Comparison of ENCODE assay signal across 8 cellular contexts in genomic region chr9:127981559-127982121, GRCh38. TPM values are rescaled to one million over a fixed set of nuclear protein-coding genes. Genes with fewer than 3 reads are reported as not detected.
A peak's percentile ranks its signal among the peaks of the same experiment; 100 is the strongest.
DNase-seq lines count a peak whose midpoint lies in the region; ATAC-seq, FAIRE-seq and TF ChIP-seq lines count a peak whose summit lies in the region.

No MANE protein-coding gene starts in this region.

- H3K4me1 Mint-ChIP-seq in activated naive CD8-positive, alpha-beta T cell treated with anti-CD3 and anti-CD28 coated beads for 36 hours: peaks cover 39% of the 10 kb centered on the region

- DNase-seq in activated CD4-positive, CD25-positive, alpha-beta regulatory T cell treated with anti-CD3 and anti-CD28 coated beads, Interleukin-2, amount 50 U/mL, for 72 hours: peak; percentile 36
- peak; percentile 65 for DNase-seq in activated naive CD8-positive, alpha-beta T cell treated with anti-CD3 and anti-CD28 coated beads for 36 hours
- DNase-seq in kidney: no peak
- no peak for DNase-seq in suprapubic skin (ENCODE audit: low spot score in 2 of 2)
- no peak for DNase-seq in germinal center (ENCODE audit: low spot score)
- no peak for DNase-seq in sciatic nerve (ENCODE audit: low spot score)
- no peak for DNase-seq in HEK293T (ENCODE audit: extremely low spot score)

- CTCF ChIA-PET in HEK293T (lab: Yijun Ruan, JAX): interaction anchor here (0.7 to 1.4 kb wide), 3 partner anchors 18 to 53 kb away, joined by 3 to 4 read pairs (median 3); no protein-coding TSS in a partner anchor

- H3K27ac ChIP-seq in kidney (ENCODE audit: low read depth in 2 of 2, low read length in 2 of 2) (peak overlapping the region; percentile 92 to 93), suprapubic skin (peak overlapping the region; percentile 96)

- H3K9me3 ChIP-seq in kidney (ENCODE audit: control insufficient read depth in 1 of 2, low read length in 2 of 2) (no peaks in the 10 kb centered on the region), suprapubic skin (no peaks in the 10 kb centered on the region)

- peaks cover 21 to 22% of the 10 kb centered on the region in 2 donors for H3K4me1 ChIP-seq in kidney (ENCODE audit: control insufficient read depth in 1 of 2, insufficient read depth in 1 of 2, low read depth in 1 of 2, low read length in 2 of 2)
- H3K4me1 ChIP-seq in suprapubic skin: peaks cover 50% of the 10 kb centered on the region

- no peak for TF ChIP-seq CTCF in kidney (IDR thresholded peaks at IDR 0.05; ENCODE audit: borderline replicate concordance, extremely low read depth, insufficient read depth)
- no peak for TF ChIP-seq CTCF in suprapubic skin (IDR thresholded peaks at IDR 0.05)

- no peak for TF ChIP-seq EP300 in suprapubic skin (IDR thresholded peaks at IDR 0.05)

- no peak for TF ChIP-seq POLR2A in suprapubic skin (IDR thresholded peaks at IDR 0.05)

- H3K4me3 Mint-ChIP-seq in activated naive CD8-positive, alpha-beta T cell treated with anti-CD3 and anti-CD28 coated beads for 36 hours: peak overlapping the region; percentile 87

- H3K4me3 ChIP-seq in kidney (ENCODE audit: low read length in 2 of 2): peak overlapping the region; percentile 73 to 76
- peak overlapping the region; percentile 91 for H3K4me3 ChIP-seq in suprapubic skin

- no peak for ATAC-seq in activated CD4-positive, CD25-positive, alpha-beta regulatory T cell treated with anti-CD3 and anti-CD28 coated beads, Interleukin-2, amount 50 U/mL, for 24 hours
- ATAC-seq in sciatic nerve: no peak

- H3K27me3 ChIP-seq in suprapubic skin: no peaks in the 10 kb centered on the region

- intact Hi-C loops in kidney (cut with DNase I) (no loop called here), sciatic nerve (cut with DNase I) (loop anchor here (10.0 kb wide), 1 partner anchor 53 kb away; no protein-coding TSS in a partner anchor)

- H3K27ac Mint-ChIP-seq in activated naive CD8-positive, alpha-beta T cell treated with anti-CD3 and anti-CD28 coated beads for 36 hours: peak overlapping the region; percentile 96

- peaks cover 15% of the 10 kb centered on the region for H3K36me3 Mint-ChIP-seq in activated naive CD8-positive, alpha-beta T cell treated with anti-CD3 and anti-CD28 coated beads for 36 hours

- H3K36me3 ChIP-seq in kidney (ENCODE audit: control insufficient read depth in 1 of 2, insufficient read depth in 2 of 2, low read length in 2 of 2) (no peaks in the 10 kb centered on the region), suprapubic skin (no peaks in the 10 kb centered on the region)

- H3K9me3 Mint-ChIP-seq in activated naive CD8-positive, alpha-beta T cell treated with anti-CD3 and anti-CD28 coated beads for 36 hours: no peaks in the 10 kb centered on the region

- POLR2A ChIA-PET in HEK293T (lab: Yijun Ruan, JAX): interaction anchor here (1.0 to 1.9 kb wide), 6 partner anchors 11 to 178 kb away, joined by 3 to 6 read pairs (median 3); no protein-coding TSS in a partner anchor

- peak overlapping the region; percentile 87 to 97 for H3K9ac ChIP-seq in kidney (ENCODE audit: low read length in 2 of 2)

- no peaks in the 10 kb centered on the region for H3K27me3 Mint-ChIP-seq in activated naive CD8-positive, alpha-beta T cell treated with anti-CD3 and anti-CD28 coated beads for 36 hours

- FAIRE-seq in kidney (lab: Jason Lieb, UNC): no peak

- 59% methylated on average over 11 of the region's 11 CpGs for WGBS in suprapubic skin

TF ChIP-seq in HEK293T, 16 proteins besides CTCF, POLR2A, EP300 and RAD21:
- TF ChIP-seq NFRKB (IDR thresholded peaks at IDR 0.05) (no peak), FOXK2 (IDR thresholded peaks at IDR 0.05) (no peak), TARDBP (IDR thresholded peaks at IDR 0.05) (no peak), FOXM1 (IDR thresholded peaks at IDR 0.05; ENCODE audit: borderline replicate concordance) (no peak), LEF1 (IDR thresholded peaks at IDR 0.05; ENCODE audit: borderline replicate concordance) (no peak), ELF4 (IDR thresholded peaks at IDR 0.05) (no peak), SP1 (IDR thresholded peaks at IDR 0.05) (no peak), ARNT (IDR thresholded peaks at IDR 0.05) (no peak), FOXA1 (IDR thresholded peaks at IDR 0.05) (no peak), PKNOX1 (IDR thresholded peaks at IDR 0.05) (no peak), BHLHE40 (IDR thresholded peaks at IDR 0.05; ENCODE audit: borderline replicate concordance) (no peak), CTBP1 (IDR thresholded peaks at IDR 0.05; ENCODE audit: borderline replicate concordance) (no peak)

RNA-seq across cellular contexts. Expression of gene EEIG1, which starts 0.9 kb away (rescaled TPM):
- 10 to 100 TPM; 77.2 to 83.8 TPM for total RNA-seq in activated naive CD8-positive, alpha-beta T cell treated with anti-CD3 and anti-CD28 coated beads for 36 hours
- 75.9 TPM for total RNA-seq in kidney
- 34.3 TPM for polyA plus RNA-seq in kidney (ENCODE audit: insufficient read depth, low read depth, low replicate concordance)
- 10 to 100 TPM; 43.1 to 85.8 (median 59.5) TPM for total RNA-seq in suprapubic skin
- 96.8 TPM for total RNA-seq in sciatic nerve

RNA-seq across cellular contexts. Expression of gene DPM2, which starts 44.0 kb away (rescaled TPM):
- 10 to 100 TPM; 55.4 to 57.6 TPM for total RNA-seq in activated naive CD8-positive, alpha-beta T cell treated with anti-CD3 and anti-CD28 coated beads for 36 hours
- 42.8 TPM for total RNA-seq in kidney
- polyA plus RNA-seq in kidney (ENCODE audit: insufficient read depth, low read depth, low replicate concordance): 70.0 TPM
- 10 to 100 TPM; 19.4 to 39.7 (median 30.6) TPM for total RNA-seq in suprapubic skin
- 24.6 TPM for total RNA-seq in sciatic nerve

RNA-seq across cellular contexts. Expression of gene PIP5KL1, which starts 51.1 kb away (rescaled TPM):
- 1 to 10 TPM; 2.3 to 3.2 TPM for total RNA-seq in activated naive CD8-positive, alpha-beta T cell treated with anti-CD3 and anti-CD28 coated beads for 36 hours
- total RNA-seq in kidney: 3.0 TPM
- polyA plus RNA-seq in kidney (ENCODE audit: insufficient read depth, low read depth, low replicate concordance): 4.3 TPM
- total RNA-seq in suprapubic skin: 10 to 100 TPM in 1 of 4 donors, 1 to 10 TPM in 3; 5.8 to 14.7 (median 9.2) TPM
- 2.0 TPM for total RNA-seq in sciatic nerve

Comparison
In these comparisons a context has a peak if more than half of its experiments do, and no peak if none do; other contexts are left out.
1. DNase-seq: peak in activated CD4-positive, CD25-positive, alpha-beta regulatory T cell treated with anti-CD3 and anti-CD28 coated beads, Interleukin-2, amount 50 U/mL, for 72 hours (single experiment) and activated naive CD8-positive, alpha-beta T cell treated with anti-CD3 and anti-CD28 coated beads for 36 hours (single experiment); none in kidney (single experiment), suprapubic skin (0 of 2), germinal center (single experiment), sciatic nerve (single experiment) and HEK293T (single experiment).